Comparison of ENCODE assay signal across 2 cellular contexts in genomic region chr2:131631648-131632047, GRCh38.
DNase-seq lines count a peak whose midpoint lies in the region; ATAC-seq, FAIRE-seq and TF ChIP-seq lines count a peak whose summit lies in the region.
"Not testable (repeated sequence)": the region's sequence is repeated elsewhere in the genome, so short reads cannot be mapped to it uniquely, and the experiment has no call there.

No MANE protein-coding gene starts in this region.

- DNase-seq in K562 (ENCODE audit: extremely low read depth in 1 of 4, low spot score in 3 of 4), result not testable (repeated sequence)

- WGBS in K562 (ENCODE audit: insufficient coverage, low coverage, missing lambda C conversion rate), result 31% methylated on average over 2 of the region's 2 CpGs

- intact Hi-C loops in K562 (cut with micrococcal nuclease), result not testable (repeated sequence)

- not testable (repeated sequence) for H3K4me3 ChIP-seq in HEK293 (ENCODE audit: low read depth, low read length); K562

- TF ChIP-seq RAD21 in K562 (CRISPR knock-in tag; conservative IDR thresholded peaks at IDR 0.05 in 1 of 2, IDR thresholded peaks at IDR 0.05 in 1 of 2), result not testable (repeated sequence)

- not testable (repeated sequence) for H3K27me3 ChIP-seq in K562 (ENCODE audit: control insufficient read depth in 2 of 2, insufficient read depth in 2 of 2, low read length in 2 of 2)

- H4K20me1 ChIP-seq in K562 (replicated peaks; ENCODE audit: control insufficient read depth, insufficient read depth, low read length), result not testable (repeated sequence)

- not testable (repeated sequence) for H3K4me1 ChIP-seq in HEK293 (ENCODE audit: control insufficient read depth, insufficient read depth, low read length); K562 (replicated peaks in 1 of 2; ENCODE audit: control insufficient read depth in 2 of 2, insufficient read depth in 2 of 2, low read length in 2 of 2)

- CTCF ChIA-PET in HEK293 (lab: Yijun Ruan, JAX); K562 (lab: Yijun Ruan, JAX; ENCODE audit: low intra/inter-chr PET ratio): not testable (repeated sequence)

- BruUV-seq in K562 (replicated peaks; lab: Mats Ljungman, UMichigan), result not testable (repeated sequence)

- H3K9ac ChIP-seq in K562 (ENCODE audit: insufficient read depth in 1 of 2, low read depth in 2 of 2, low read length in 2 of 2), result not testable (repeated sequence)

- not testable (repeated sequence) for FAIRE-seq in K562 (lab: Jason Lieb, UNC)

- not testable (repeated sequence) for ATAC-seq in K562

- in situ Hi-C loops in K562 (cut with MboI), result not testable (repeated sequence)

- POLR2A ChIA-PET in HEK293 (lab: Yijun Ruan, JAX); K562 (lab: Yijun Ruan, JAX): not testable (repeated sequence)

- TF ChIP-seq POLR2A in K562 (conservative IDR thresholded peaks at IDR 0.05), result not testable (repeated sequence)

- H3K9me1 ChIP-seq in K562 (ENCODE audit: control insufficient read depth, insufficient read depth, low read length), result not testable (repeated sequence)

- H3K9me3 ChIP-seq in HEK293 (ENCODE audit: control insufficient read depth, insufficient read depth, low read depth, low read length); K562 (replicated peaks; ENCODE audit: control insufficient read depth, insufficient read depth, low read depth, low read length): not testable (repeated sequence)

- H2AFZ ChIP-seq in K562 (ENCODE audit: low read depth, low read length), result not testable (repeated sequence)

- not testable (repeated sequence) for H3K4me2 ChIP-seq in K562 (ENCODE audit: insufficient read depth, low read length)

- not testable (repeated sequence) for H3K36me3 ChIP-seq in HEK293 (ENCODE audit: control insufficient read depth in 2 of 2, insufficient read depth in 1 of 2, low read length in 2 of 2); K562 (ENCODE audit: control insufficient read depth, insufficient read depth, low read length)

- TF ChIP-seq EP300 in K562 (IDR thresholded peaks at IDR 0.05; ENCODE audit: low read length), result not testable (repeated sequence)

- not testable (repeated sequence) for H3K79me2 ChIP-seq in K562 (ENCODE audit: control insufficient read depth, insufficient read depth, low read length)

- not testable (repeated sequence) for TF ChIP-seq CTCF in HEK293 (tag by site-specific recombination; IDR thresholded peaks at IDR 0.05); K562 (IDR thresholded peaks at IDR 0.05 in 2 of 3, conservative IDR thresholded peaks at IDR 0.05 in 1 of 3; ENCODE audit: insufficient read depth in 2 of 3, low read depth in 1 of 3, low read length in 3 of 3)

- not testable (repeated sequence) for H3K27ac ChIP-seq in HEK293 (ENCODE audit: extremely low read depth, low read depth, low read length); K562 (ENCODE audit: extremely low read depth, low read depth, low read length)

TF ChIP-seq in HEK293, 187 proteins besides CTCF, POLR2A, EP300 and RAD21:
- peak; percentile 50; the same call in 1 of the 2 replicates for TF ChIP-seq ZNF146 (tag by site-specific recombination; IDR thresholded peaks at IDR 0.05)

TF ChIP-seq in K562, 482 proteins besides CTCF, POLR2A, EP300 and RAD21:
- peak; percentile 55 for TF ChIP-seq RBM25 (IDR thresholded peaks at IDR 0.05; ENCODE audit: low read depth, low read length, severe bottlenecking)
- 0 out of 4 replicates have a peak, but pooled peaks of 1 of the 2 experiments have one; percentile 27 for TF ChIP-seq KDM1A (IDR thresholded peaks at IDR 0.05)
- TF ChIP-seq BCOR (IDR thresholded peaks at IDR 0.05), result peak; percentile 42
- peak; percentile 86 for TF ChIP-seq ZNF146 (CRISPR knock-in tag; IDR thresholded peaks at IDR 0.05; ENCODE audit: unreplicated experiment)
